ENCODE assay signal across 9 cellular contexts in genomic region chr15:74780983-74781672, GRCh38. TPM values are rescaled to one million over a fixed set of nuclear protein-coding genes. Genes with fewer than 3 reads are reported as not detected.
DNase-seq lines count a peak whose midpoint lies in the region; ATAC-seq and TF ChIP-seq lines count a peak whose summit lies in the region.
"Had no signal": no experiment of that assay in that cellular context is flagged by ENCODE, and none has a peak within 500 bp of the region (broad histone marks: within the 10 kb centered on the region; RNA-seq: fewer than 3 reads in every experiment).

No MANE protein-coding gene starts in this region.

- H3K27ac ChIP-seq in DND-41 (ENCODE audit: low read length) = peak overlapping the region; percentile 73

- peak overlapping the region; percentile 89 for H3K9ac ChIP-seq in DND-41 (ENCODE audit: low read depth, low read length)

- no peaks in the 10 kb centered on the region for H3K9me3 ChIP-seq in DND-41 (ENCODE audit: insufficient read depth, low read length, severe bottlenecking)

- no peaks in the 10 kb centered on the region for H3K9me3 Mint-ChIP-seq in stimulated activated naive CD8-positive, alpha-beta T cell treated with anti-CD3 and anti-CD28 coated beads, Interleukin-15, amount 100 ng/mL, for 72 hours

- H3K27ac Mint-ChIP-seq in stimulated activated naive CD8-positive, alpha-beta T cell treated with anti-CD3 and anti-CD28 coated beads, Interleukin-15, amount 100 ng/mL, for 72 hours = peak overlapping the region; percentile 92 to 97

- H3K36me3 ChIP-seq in DND-41 (ENCODE audit: insufficient read depth, low read length) = peaks cover 15% of the 10 kb centered on the region

- H3K79me2 ChIP-seq in DND-41 (ENCODE audit: insufficient read depth, low read length) = peaks cover 47% of the 10 kb centered on the region

- DNase-seq in DND-41 (peak; percentile 68), Kasumi-1 (lab: John Stamatoyannopoulos, UW) (peak; percentile 35 to 46), iris pigment epithelial cell (ENCODE audit: low read depth) (peak; percentile 54), NCI-H2227 (lab: John Stamatoyannopoulos, UW; ENCODE audit: unreplicated experiment) (no peak), mucosa of gallbladder (ENCODE audit: low spot score) (no peak)
- peak; percentile 40 for DNase-seq in activated naive CD4-positive, alpha-beta T cell treated with anti-CD3 and anti-CD28 coated beads, Interleukin-2, amount 50 U/mL, for 16 hours
- DNase-seq in stimulated activated naive CD8-positive, alpha-beta T cell treated with anti-CD3 and anti-CD28 coated beads, Interleukin-15, amount 100 ng/mL, for 72 hours = peak; percentile 45 to 69

- no peaks in the 10 kb centered on the region for H3K27me3 ChIP-seq in DND-41 (ENCODE audit: insufficient read depth, low read length, poor library complexity)

- H4K20me1 ChIP-seq in DND-41 (ENCODE audit: insufficient read depth, low read length) = peaks cover 40% of the 10 kb centered on the region

- H3K4me1 Mint-ChIP-seq in stimulated activated naive CD8-positive, alpha-beta T cell treated with anti-CD3 and anti-CD28 coated beads, Interleukin-15, amount 100 ng/mL, for 72 hours = peaks cover 80% of the 10 kb centered on the region

- TF ChIP-seq CTCF in DND-41 (IDR thresholded peaks at IDR 0.05; ENCODE audit: borderline replicate concordance, extremely low read depth, low read length, poor library complexity, severe bottlenecking) = no peak

- peaks cover 90% of the 10 kb centered on the region for H3K4me1 ChIP-seq in DND-41 (ENCODE audit: insufficient read depth, low read length)

- H3K27me3 Mint-ChIP-seq in stimulated activated naive CD8-positive, alpha-beta T cell treated with anti-CD3 and anti-CD28 coated beads, Interleukin-15, amount 100 ng/mL, for 72 hours = no peaks in the 10 kb centered on the region

- H3K4me3 ChIP-seq in DND-41 (ENCODE audit: low read depth in 1 of 2, low read length in 2 of 2) = peak overlapping the region; percentile 18 to 96; a peak in 3 of 4 replicates

- ATAC-seq in DND-41 (ENCODE audit: insufficient read depth, low read depth) = peak; percentile 41
- ATAC-seq in stimulated activated naive CD8-positive, alpha-beta T cell treated with anti-CD3 and anti-CD28 coated beads, Interleukin-15, amount 100 ng/mL, for 72 hours = peak; percentile 38
- no peak for ATAC-seq in HG03159 (IDR thresholded peaks at IDR 0.05; ENCODE audit: unreplicated experiment)

- peak overlapping the region; percentile 93 for H3K4me2 ChIP-seq in DND-41 (ENCODE audit: insufficient read depth, low read length)

- peak overlapping the region; percentile 86 to 96 for H3K4me3 Mint-ChIP-seq in stimulated activated naive CD8-positive, alpha-beta T cell treated with anti-CD3 and anti-CD28 coated beads, Interleukin-15, amount 100 ng/mL, for 72 hours

- peak overlapping the region; percentile 42; the same call in 1 of the 2 replicates for H2AFZ ChIP-seq in DND-41 (ENCODE audit: low read depth, low read length)

RNA-seq across cellular contexts. Expression of gene CSK, which starts 0.8 kb away (rescaled TPM):
- 74.2 TPM for total RNA-seq in mucosa of gallbladder

RNA-seq across cellular contexts. Expression of gene LMAN1L, which starts 31.5 kb away (rescaled TPM):
- not detected for total RNA-seq in mucosa of gallbladder
- total RNA-seq: NCI-H460 had no signal

RNA-seq across cellular contexts. Expression of gene CYP1A2, which starts 32.5 kb away (rescaled TPM):
- total RNA-seq in mucosa of gallbladder = 0.14 TPM
- total RNA-seq: NCI-H460 had no signal

RNA-seq across cellular contexts. Expression of gene CPLX3, which starts 45.3 kb away (rescaled TPM):
- not detected for total RNA-seq in mucosa of gallbladder

RNA-seq across cellular contexts. Expression of gene CYP1A1, which starts 55.8 kb away (rescaled TPM):
- total RNA-seq in mucosa of gallbladder = 13.8 TPM
- total RNA-seq: NCI-H460 had no signal

Comparison
In these comparisons a context has a peak if more than half of its experiments do, and no peak if none do; other contexts are left out.
1. DNase-seq: peak in DND-41 (single experiment), Kasumi-1 (2 of 2), activated naive CD4-positive, alpha-beta T cell treated with anti-CD3 and anti-CD28 coated beads, Interleukin-2, amount 50 U/mL, for 16 hours (single experiment), iris pigment epithelial cell (single experiment) and stimulated activated naive CD8-positive, alpha-beta T cell treated with anti-CD3 and anti-CD28 coated beads, Interleukin-15, amount 100 ng/mL, for 72 hours (2 of 2); none in NCI-H2227 (single experiment) and mucosa of gallbladder (single experiment).